15 cellular contexts compared by ENCODE assay signal in genomic region chr13:92354583-92354982, GRCh38.
DNase-seq lines count a peak whose midpoint lies in the region; ATAC-seq, FAIRE-seq and TF ChIP-seq lines count a peak whose summit lies in the region.
"Had no signal": no experiment of that assay in that cellular context is flagged by ENCODE, and none has a peak within 500 bp of the region (broad histone marks: within the 10 kb centered on the region; RNA-seq: fewer than 3 reads in every experiment).

No MANE protein-coding gene starts in this region.

- no peak for TF ChIP-seq RAD21 in K562 (CRISPR knock-in tag; conservative IDR thresholded peaks at IDR 0.05 in 1 of 2, IDR thresholded peaks at IDR 0.05 in 1 of 2)

- no peak overlapping the region for H3K4me2 ChIP-seq in K562 (ENCODE audit: insufficient read depth, low read length)

- H3K4me3 Mint-ChIP-seq in WTC11: no peak overlapping the region
- H3K4me3 Mint-ChIP-seq: CD4-positive, CD25-positive, alpha-beta regulatory T cell; IgD-negative memory B cell had no signal

- no peak for ATAC-seq in WTC11
- no peak for ATAC-seq in K562
- ATAC-seq: Panc1 had no signal

- H3K9me1 ChIP-seq in K562 (ENCODE audit: control insufficient read depth, insufficient read depth, low read length): no peaks in the 10 kb centered on the region

- peaks cover 29% of the 10 kb centered on the region for H3K9me3 Mint-ChIP-seq in WTC11

- no peak for TF ChIP-seq EP300 in K562 (IDR thresholded peaks at IDR 0.05; ENCODE audit: low read length)

- TF ChIP-seq CTCF in WTC11 (IDR thresholded peaks at IDR 0.05) (no peak), K562 (IDR thresholded peaks at IDR 0.05 in 2 of 3, conservative IDR thresholded peaks at IDR 0.05 in 1 of 3; ENCODE audit: insufficient read depth in 2 of 3, low read depth in 1 of 3, low read length in 3 of 3) (no peak), retinal pigment epithelial cell (conservative IDR thresholded peaks at IDR 0.05; ENCODE audit: low read depth, low read length) (no peak)

- H3K36me3 Mint-ChIP-seq in WTC11: peaks cover 26% of the 10 kb centered on the region
- H3K36me3 Mint-ChIP-seq: CD4-positive, CD25-positive, alpha-beta regulatory T cell; IgD-negative memory B cell had no signal

- H3K4me3 ChIP-seq in K562: no peak overlapping the region
- H3K4me3 ChIP-seq in retinal pigment epithelial cell (ENCODE audit: low read length): no peak overlapping the region

- no peak overlapping the region for H3K27ac Mint-ChIP-seq in WTC11
- H3K27ac Mint-ChIP-seq: CD4-positive, CD25-positive, alpha-beta regulatory T cell; IgD-negative memory B cell had no signal

- CTCF ChIA-PET in WTC11 (lab: Charles Lee): interaction anchor here (0.6 to 1.3 kb wide), 3 partner anchors 32 to 179 kb away, joined by 3 to 4 read pairs (median 4); no protein-coding TSS in a partner anchor
- CTCF ChIA-PET in K562 (lab: Yijun Ruan, JAX; ENCODE audit: low intra/inter-chr PET ratio): interaction anchor here (0.6 to 0.9 kb wide), 2 partner anchors 870 to 1487 kb away, joined by 3 to 4 read pairs; no protein-coding TSS in a partner anchor

- DNase-seq in WTC11 (ENCODE audit: low spot score) (no peak), K562 (ENCODE audit: extremely low read depth in 1 of 4, low spot score in 3 of 4) (no peak), iris pigment epithelial cell (ENCODE audit: low read depth) (peak; percentile 42), retinal pigment epithelial cell (ENCODE audit: low read depth) (peak; percentile 34), islet precursor cell (no peak), NCI-H1436 treated with DMSO at 0.1 percent for 48 hours (lab: John Stamatoyannopoulos, UW) (no peak)
- DNase-seq in activated CD8-positive, alpha-beta memory T cell treated with anti-CD3 and anti-CD28 coated beads, Interleukin-2, amount 50 U/mL, for 4 hours: no peak
- DNase-seq in activated effector memory CD4-positive, alpha-beta T cell treated with anti-CD3 and anti-CD28 coated beads, Interleukin-2, amount 50 U/mL, for 16 hours: no peak
- DNase-seq: CD4-positive, CD25-positive, alpha-beta regulatory T cell; EL; Karpas-422; NCI-H446; NK-92 treated with Interleukin-12 subunit alpha and Interleukin-12 subunit beta, amount 100 ng/mL, for 24 hours had no signal

- no peak for FAIRE-seq in K562 (lab: Jason Lieb, UNC)

- POLR2A ChIA-PET in WTC11 (lab: Charles Lee) (no interaction called here), K562 (lab: Yijun Ruan, JAX) (interaction anchor here (0.8 to 1.0 kb wide), 4 partner anchors 11 to 60 kb away, joined by 3 read pairs; no protein-coding TSS in a partner anchor)

- no peaks in the 10 kb centered on the region for H3K79me2 ChIP-seq in K562 (ENCODE audit: control insufficient read depth, insufficient read depth, low read length)

- BruUV-seq in K562 (replicated peaks; lab: Mats Ljungman, UMichigan): no TSS peak

- intact Hi-C loops in K562 (cut with micrococcal nuclease): no loop called here

- no peaks in the 10 kb centered on the region; the same call in 1 of the 2 replicates for H3K4me1 Mint-ChIP-seq in WTC11
- H3K4me1 Mint-ChIP-seq: CD4-positive, CD25-positive, alpha-beta regulatory T cell; IgD-negative memory B cell had no signal

- H3K36me3 ChIP-seq in K562 (ENCODE audit: control insufficient read depth, insufficient read depth, low read length): no peaks in the 10 kb centered on the region

- H3K9ac ChIP-seq in K562 (ENCODE audit: insufficient read depth in 1 of 2, low read depth in 2 of 2, low read length in 2 of 2): no peak overlapping the region

- TF ChIP-seq POLR2A in K562 (conservative IDR thresholded peaks at IDR 0.05): no peak

- no peaks in the 10 kb centered on the region for H3K9me3 ChIP-seq in K562 (replicated peaks; ENCODE audit: control insufficient read depth, insufficient read depth, low read depth, low read length)

- no peaks in the 10 kb centered on the region for H3K27me3 ChIP-seq in K562 (ENCODE audit: control insufficient read depth in 2 of 2, insufficient read depth in 2 of 2, low read length in 2 of 2)

- H3K4me1 ChIP-seq in K562 (replicated peaks in 1 of 2; ENCODE audit: control insufficient read depth in 2 of 2, insufficient read depth in 2 of 2, low read length in 2 of 2): no peaks in the 10 kb centered on the region

- no peaks in the 10 kb centered on the region; the same call in 1 of the 2 replicates for H3K27me3 Mint-ChIP-seq in WTC11 (ENCODE audit: low read depth)
- H3K27me3 Mint-ChIP-seq: CD4-positive, CD25-positive, alpha-beta regulatory T cell; IgD-negative memory B cell had no signal

- in situ Hi-C loops in K562 (cut with MboI): no loop called here

- 6% methylated on average over 1 of the region's 1 CpG for WGBS in K562 (ENCODE audit: insufficient coverage, low coverage, missing lambda C conversion rate)

- H2AFZ ChIP-seq in K562 (ENCODE audit: low read depth, low read length): no peak overlapping the region

- no peaks in the 10 kb centered on the region for H4K20me1 ChIP-seq in K562 (replicated peaks; ENCODE audit: control insufficient read depth, insufficient read depth, low read length)

- H3K27ac ChIP-seq in K562 (ENCODE audit: extremely low read depth, low read depth, low read length): no peak overlapping the region

TF ChIP-seq in WTC11, 78 proteins besides CTCF, POLR2A, EP300 and RAD21 (continues in another document):
- TF ChIP-seq KAT7 (CRISPR knock-in tag; IDR thresholded peaks at IDR 0.05; ENCODE audit: borderline replicate concordance) (no peak), HMGA2 (CRISPR knock-in tag; IDR thresholded peaks at IDR 0.05) (0 out of 2 replicates have a peak, but pooled peaks have one; percentile 39), IRF2 (CRISPR knock-in tag; IDR thresholded peaks at IDR 0.05; ENCODE audit: borderline replicate concordance, low read depth) (no peak), NR3C1 (CRISPR knock-in tag; conservative IDR thresholded peaks at IDR 0.05; ENCODE audit: low read depth) (no peak), PREB (CRISPR knock-in tag; IDR thresholded peaks at IDR 0.05; ENCODE audit: borderline replicate concordance) (no peak), SMAD4 (CRISPR knock-in tag; IDR thresholded peaks at IDR 0.05) (no peak)

TF ChIP-seq in K562, 482 proteins besides CTCF, POLR2A, EP300 and RAD21:
- TF ChIP-seq ZNF639 (CRISPR knock-in tag; conservative IDR thresholded peaks at IDR 0.05 in 1 of 2, IDR thresholded peaks at IDR 0.05 in 1 of 2): no peak
- no peak for TF ChIP-seq CREM (IDR thresholded peaks at IDR 0.05; ENCODE audit: low read depth)
- no peak for TF ChIP-seq TARDBP (IDR thresholded peaks at IDR 0.05)
- no peak for TF ChIP-seq ARHGAP35 (IDR thresholded peaks at IDR 0.05; ENCODE audit: partially characterized antibody)
- no peak for TF ChIP-seq XRCC3 (IDR thresholded peaks at IDR 0.05)
- 0 out of 2 replicates have a peak, but pooled peaks have one; percentile 55 for TF ChIP-seq FOXJ3 (CRISPR knock-in tag; IDR thresholded peaks at IDR 0.05)
- no peak for TF ChIP-seq TBL1XR1 (IDR thresholded peaks at IDR 0.05; ENCODE audit: low read length in 2 of 2)
- TF ChIP-seq CHD2 (IDR thresholded peaks at IDR 0.05; ENCODE audit: low read depth, low read length): no peak

Comparison
In these comparisons a context has a peak if more than half of its experiments do, and no peak if none do; other contexts are left out.
1. DNase-seq: peak in iris pigment epithelial cell (single experiment) and retinal pigment epithelial cell (single experiment); none in WTC11 (single experiment), K562 (0 of 4), activated CD8-positive, alpha-beta memory T cell treated with anti-CD3 and anti-CD28 coated beads, Interleukin-2, amount 50 U/mL, for 4 hours (single experiment), islet precursor cell (single experiment), NCI-H1436 treated with DMSO at 0.1 percent for 48 hours (single experiment) and activated effector memory CD4-positive, alpha-beta T cell treated with anti-CD3 and anti-CD28 coated beads, Interleukin-2, amount 50 U/mL, for 16 hours (single experiment).
2. Of the 49 proteins assayed by ChIP-seq in both K562 and WTC11: peak only in K562: FOXJ3; only in WTC11: none; in both: none; in neither: 48.